In genomic region chr22:35686298-35686697, GRCh38 we compare ENCODE assay signal across 20 cellular contexts. TPM values are rescaled to one million over a fixed set of nuclear protein-coding genes. Genes with fewer than 3 reads are reported as not detected.
"Had no signal": no experiment of that assay in that cellular context is flagged by ENCODE, and none has a peak within 500 bp of the region (broad histone marks: within the 10 kb centered on the region; RNA-seq: fewer than 3 reads in every experiment).

No MANE protein-coding gene starts in this region.

- H3K36me3 Mint-ChIP-seq: natural killer cell; stimulated activated effector memory CD8-positive, alpha-beta T cell treated with anti-CD3 and anti-CD28 coated beads, Interleukin-12 subunit alpha, Interleukin-12 subunit beta, amount 100 ng/mL, for 72 hours had no signal

- H3K9me3 ChIP-seq: esophagus muscularis mucosa, mucosa of descending colon, tibial nerve had no signal

- H3K9me3 Mint-ChIP-seq: stimulated activated effector memory CD8-positive, alpha-beta T cell treated with anti-CD3 and anti-CD28 coated beads, Interleukin-12 subunit alpha, Interleukin-12 subunit beta, amount 100 ng/mL, for 72 hours had no signal

- DNase-seq: activated CD4-positive, alpha-beta T cell treated with anti-CD3 and anti-CD28 coated beads for 1 hour; activated CD4-positive, alpha-beta T cell treated with anti-CD3 and anti-CD28 coated beads, Interleukin-2, amount 50 U/mL, for 48 hours; activated CD8-positive, alpha-beta memory T cell treated with anti-CD3 and anti-CD28 coated beads, Interleukin-2, amount 10 ng/mL, durations not matched to agents 7 days and 5 days; activated gamma-delta T cell treated with Interleukin-2 at 50 U/mL for 16 hours; activated naive CD8-positive, alpha-beta T cell treated with anti-CD3 and anti-CD28 coated beads, Interleukin-2, amount 10 ng/mL, durations not matched to agents 7 days and 5 days; activated T-cell treated with anti-CD3 and anti-CD28 coated beads, Interleukin-2, amount 50 U/mL, for 48 hours; aorta; mammary epithelial cell; mucosa of descending colon; natural killer cell; right cardiac atrium; T-helper 2 cell had no signal

- H3K27ac ChIP-seq: esophagus muscularis mucosa, tibial nerve had no signal

- H3K27me3 ChIP-seq: esophagus muscularis mucosa, tibial nerve had no signal

- ATAC-seq: activated CD8-positive, alpha-beta memory T cell treated with anti-CD3 and anti-CD28 coated beads, Interleukin-2, amount 10 ng/mL, durations not matched to agents 7 days and 5 days; left lobe of liver; mucosa of descending colon; right cardiac atrium; stimulated activated effector memory CD8-positive, alpha-beta T cell treated with anti-CD3 and anti-CD28 coated beads, Interleukin-12 subunit alpha, Interleukin-12 subunit beta, amount 100 ng/mL, for 72 hours had no signal

- H3K4me3 ChIP-seq: esophagus muscularis mucosa, mucosa of descending colon, smooth muscle cell, tibial nerve had no signal

- H3K4me1 ChIP-seq: esophagus muscularis mucosa, tibial nerve had no signal

- H3K27ac Mint-ChIP-seq: activated CD8-positive, alpha-beta memory T cell treated with anti-CD3 and anti-CD28 coated beads, Interleukin-2, amount 10 ng/mL, durations not matched to agents 7 days and 5 days; activated naive CD8-positive, alpha-beta T cell treated with anti-CD3 and anti-CD28 coated beads, Interleukin-2, amount 10 ng/mL, durations not matched to agents 7 days and 5 days; natural killer cell; stimulated activated effector memory CD8-positive, alpha-beta T cell treated with anti-CD3 and anti-CD28 coated beads, Interleukin-12 subunit alpha, Interleukin-12 subunit beta, amount 100 ng/mL, for 72 hours had no signal

- H3K4me3 Mint-ChIP-seq: activated CD8-positive, alpha-beta memory T cell treated with anti-CD3 and anti-CD28 coated beads, Interleukin-2, amount 10 ng/mL, durations not matched to agents 7 days and 5 days; activated naive CD8-positive, alpha-beta T cell treated with anti-CD3 and anti-CD28 coated beads, Interleukin-2, amount 10 ng/mL, durations not matched to agents 7 days and 5 days; natural killer cell; stimulated activated effector memory CD8-positive, alpha-beta T cell treated with anti-CD3 and anti-CD28 coated beads, Interleukin-12 subunit alpha, Interleukin-12 subunit beta, amount 100 ng/mL, for 72 hours had no signal

- H3K4me1 Mint-ChIP-seq: activated CD8-positive, alpha-beta memory T cell treated with anti-CD3 and anti-CD28 coated beads, Interleukin-2, amount 10 ng/mL, durations not matched to agents 7 days and 5 days; activated naive CD8-positive, alpha-beta T cell treated with anti-CD3 and anti-CD28 coated beads, Interleukin-2, amount 10 ng/mL, durations not matched to agents 7 days and 5 days; natural killer cell had no signal

- H3K36me3 ChIP-seq: esophagus muscularis mucosa, tibial nerve had no signal

RNA-seq across cellular contexts. Expression of gene APOL5, which starts 31.4 kb away (rescaled TPM):
- total RNA-seq: activated CD8-positive, alpha-beta memory T cell treated with anti-CD3 and anti-CD28 coated beads, Interleukin-2, amount 10 ng/mL, durations not matched to agents 7 days and 5 days; activated naive CD8-positive, alpha-beta T cell treated with anti-CD3 and anti-CD28 coated beads, Interleukin-2, amount 10 ng/mL, durations not matched to agents 7 days and 5 days; aorta; fibroblast of villous mesenchyme; left lobe of liver; mammary epithelial cell; mucosa of descending colon; natural killer cell; posterior vena cava; right cardiac atrium; smooth muscle cell; subcutaneous adipose tissue had no signal
- polyA plus RNA-seq: aorta, mammary epithelial cell, smooth muscle cell had no signal
